ENCODE assay signal across 14 cellular contexts in the genomic region with DNA sequence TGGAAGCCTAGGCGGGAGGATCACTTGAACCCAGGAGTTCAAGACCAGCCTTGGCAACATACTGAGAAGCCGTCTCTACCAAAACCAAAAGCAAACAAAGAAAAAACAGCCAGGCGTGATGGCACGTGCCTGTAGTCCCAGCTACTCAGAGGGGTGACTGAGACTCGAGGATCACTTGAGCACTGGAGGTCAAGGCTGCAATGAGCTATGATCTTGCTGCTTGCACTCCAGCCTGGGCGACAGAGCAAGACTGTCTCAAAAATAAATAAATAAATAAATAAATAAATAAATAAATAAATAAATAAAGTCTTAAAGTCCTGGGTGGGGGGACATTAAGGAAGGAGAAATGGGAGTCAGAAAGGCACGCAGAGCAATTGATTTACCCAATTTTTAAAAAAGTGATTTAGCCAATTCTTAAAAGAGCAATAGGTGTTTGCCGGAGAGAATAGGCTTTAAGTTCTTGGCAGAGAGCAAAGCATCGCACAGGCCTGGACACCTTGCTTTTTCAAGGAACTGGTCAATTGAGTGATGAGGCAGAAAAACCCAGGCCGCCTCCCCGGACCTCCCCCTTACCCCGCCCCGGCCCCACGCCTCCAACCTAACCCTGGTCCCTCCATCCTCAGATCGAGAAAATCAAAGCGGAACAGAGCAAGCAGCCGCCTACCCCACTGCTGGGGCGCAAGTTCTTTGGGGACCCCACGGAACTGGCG. TPM values are rescaled to one million over a fixed set of nuclear protein-coding genes. Genes with fewer than 3 reads are reported as not detected.
DNase-seq lines count a peak whose midpoint lies in the region; ATAC-seq, FAIRE-seq and TF ChIP-seq lines count a peak whose summit lies in the region.
"Had no signal": no experiment of that assay in that cellular context is flagged by ENCODE, and none has a peak within 500 bp of the region (broad histone marks: within the 10 kb centered on the region; RNA-seq: fewer than 3 reads in every experiment).

No MANE protein-coding gene starts in this region.

- no peak for ATAC-seq in right cardiac atrium
- no peak for ATAC-seq in Right ventricle myocardium inferior
- ATAC-seq in K562 = no peak
- ATAC-seq in lower lobe of right lung = no peak
- ATAC-seq: HCT116, left lung had no signal

- H3K4me1 ChIP-seq in right cardiac atrium (ENCODE audit: control insufficient read depth, insufficient read depth, low read length) (no peaks in the 10 kb centered on the region), K562 (replicated peaks in 1 of 2; ENCODE audit: control insufficient read depth in 2 of 2, insufficient read depth in 2 of 2, low read length in 2 of 2) (peaks cover 4 to 31% of the 10 kb centered on the region in 2 experiments), lower lobe of right lung (peaks cover 18% of the 10 kb centered on the region), urinary bladder (ENCODE audit: insufficient read depth) (peaks cover 2% of the 10 kb centered on the region)

- intact Hi-C loops in right cardiac atrium (cut with DNase I) = no loop called here
- intact Hi-C loops in Right ventricle myocardium inferior (cut with DNase I) = no loop called here
- intact Hi-C loops in K562 (cut with micrococcal nuclease) = no loop called here
- intact Hi-C loops in lower lobe of right lung (cut with DNase I) = no loop called here

- POLR2A ChIA-PET in K562 (lab: Yijun Ruan, JAX) = interaction anchor here (0.6 to 1.8 kb wide), 6 partner anchors 11 to 79 kb away, joined by 3 to 7 read pairs (median 4); no protein-coding TSS in a partner anchor

- no peak for TF ChIP-seq POLR2A in K562 (conservative IDR thresholded peaks at IDR 0.05)

- H3K27ac ChIP-seq in right cardiac atrium (ENCODE audit: low read length) (no peak overlapping the region), K562 (ENCODE audit: extremely low read depth, low read depth, low read length) (no peak overlapping the region), lower lobe of right lung (no peak overlapping the region), urinary bladder (ENCODE audit: low read depth) (no peak overlapping the region), substantia nigra (ENCODE audit: low read depth, low read length, poor library complexity, severe bottlenecking) (no peak overlapping the region)
- H3K27ac ChIP-seq: left lung, testis had no signal

- peak overlapping the region; percentile 21; the same call in 1 of the 2 replicates for H2AFZ ChIP-seq in K562 (ENCODE audit: low read depth, low read length)

- H3K4me3 ChIP-seq in right cardiac atrium (ENCODE audit: low read length) (peak overlapping the region; percentile 19), K562 (no peak overlapping the region; the same call in 1 of the 2 replicates), lower lobe of right lung (peak overlapping the region; percentile 35), urinary bladder (ENCODE audit: low read depth, low read length) (peak overlapping the region; percentile 7)

- no peaks in the 10 kb centered on the region for H4K20me1 ChIP-seq in K562 (replicated peaks; ENCODE audit: control insufficient read depth, insufficient read depth, low read length)

- H3K79me2 ChIP-seq in K562 (ENCODE audit: control insufficient read depth, insufficient read depth, low read length) = no peaks in the 10 kb centered on the region

- CTCF ChIA-PET in K562 (lab: Yijun Ruan, JAX; ENCODE audit: low intra/inter-chr PET ratio) = no interaction called here

- H3K27me3 ChIP-seq in right cardiac atrium (ENCODE audit: control insufficient read depth, insufficient read depth) (no peaks in the 10 kb centered on the region), K562 (ENCODE audit: control insufficient read depth in 2 of 2, insufficient read depth in 2 of 2, low read length in 2 of 2) (peaks cover 8 to 23% of the 10 kb centered on the region in 2 experiments; a peak in 4 of 5 replicates), lower lobe of right lung (ENCODE audit: low read depth) (peaks cover 55% of the 10 kb centered on the region)
- H3K27me3 ChIP-seq: testis had no signal

- TF ChIP-seq CTCF in K562 (IDR thresholded peaks at IDR 0.05 in 2 of 3, conservative IDR thresholded peaks at IDR 0.05 in 1 of 3; ENCODE audit: insufficient read depth in 2 of 3, low read depth in 1 of 3, low read length in 3 of 3) (no peak), lower lobe of right lung (IDR thresholded peaks at IDR 0.05) (no peak)

- no peak for TF ChIP-seq RAD21 in K562 (CRISPR knock-in tag; conservative IDR thresholded peaks at IDR 0.05 in 1 of 2, IDR thresholded peaks at IDR 0.05 in 1 of 2)

- WGBS in right cardiac atrium = 26% methylated on average over 20 of the region's 20 CpGs
- 21% methylated on average over 19 of the region's 20 CpGs for WGBS in K562 (ENCODE audit: insufficient coverage, low coverage, missing lambda C conversion rate)
- WGBS in urinary bladder = 28% methylated on average over 20 of the region's 20 CpGs

- TF ChIP-seq EP300 in K562 (IDR thresholded peaks at IDR 0.05; ENCODE audit: low read length) = no peak

- no TSS peak for BruUV-seq in K562 (replicated peaks; lab: Mats Ljungman, UMichigan)

- in situ Hi-C loops in K562 (cut with MboI) = no loop called here

- no peaks in the 10 kb centered on the region for H3K36me3 ChIP-seq in K562 (ENCODE audit: control insufficient read depth, insufficient read depth, low read length)
- H3K36me3 ChIP-seq in lower lobe of right lung = no peaks in the 10 kb centered on the region
- no peaks in the 10 kb centered on the region for H3K36me3 ChIP-seq in urinary bladder (ENCODE audit: insufficient read depth)
- H3K36me3 ChIP-seq: left lung had no signal

- H3K9ac ChIP-seq in K562 (ENCODE audit: insufficient read depth in 1 of 2, low read depth in 2 of 2, low read length in 2 of 2) = 0 out of 4 replicates have a peak overlapping the region, but pooled peaks of 1 of the 2 experiments have one; percentile 55

- H3K9me3 ChIP-seq in right cardiac atrium (ENCODE audit: control insufficient read depth, low read length) = no peaks in the 10 kb centered on the region
- no peaks in the 10 kb centered on the region for H3K9me3 ChIP-seq in K562 (replicated peaks; ENCODE audit: control insufficient read depth, insufficient read depth, low read depth, low read length)
- no peaks in the 10 kb centered on the region for H3K9me3 ChIP-seq in lower lobe of right lung
- H3K9me3 ChIP-seq: left lung, testis had no signal

- FAIRE-seq in K562 (lab: Jason Lieb, UNC) = no peak
- FAIRE-seq: HTR-8/SVneo had no signal

- no peaks in the 10 kb centered on the region for H3K9me1 ChIP-seq in K562 (ENCODE audit: control insufficient read depth, insufficient read depth, low read length)

- H3K4me2 ChIP-seq in K562 (ENCODE audit: insufficient read depth, low read length) = no peak overlapping the region

- DNase-seq in right cardiac atrium (no peak), Right ventricle myocardium inferior (ENCODE audit: missing footprints) (no peak), K562 (ENCODE audit: extremely low read depth in 1 of 4, low spot score in 3 of 4) (peak in 3 of 4 experiments; percentile 32 to 42 (median 35)), lower lobe of right lung (no peak), substantia nigra (lab: John Stamatoyannopoulos, UW) (no peak), SW 1271 (lab: John Stamatoyannopoulos, UW) (no peak), NCI-H748 treated with DMSO at 0.1 percent for 48 hours (lab: John Stamatoyannopoulos, UW) (no peak)
- DNase-seq: activated T-cell treated with anti-CD3 and anti-CD28 coated beads for 4 hours, COR-L47, testis had no signal

RNA-seq across cellular contexts. Expression of gene SHKBP1, which starts 9.5 kb away (rescaled TPM):
- total RNA-seq in right cardiac atrium (10 to 100 TPM; 19.7 to 23.0 (median 20.4) TPM), Right ventricle myocardium inferior (20.6 TPM), K562 (2014; rRNA removed) (33.7 and 48.0 TPM in 2 replicates), K562 (2014; rRNA removed; fragmentation: Illumina TruSeq; extraction: Trizol) (6.6 and 9.6 TPM in 2 replicates), K562 (2015; rRNA removed; fragmentation: Illumina TruSeq; extraction: Trizol) (17.5 and 22.3 TPM in 2 replicates), K562 (2021) (54.5 and 58.1 TPM in 2 replicates), lower lobe of right lung (91.2 TPM), urinary bladder (10.2 TPM)
- polyA plus RNA-seq in right cardiac atrium (22.8 TPM), K562 (2011; rRNA removed) (18.9 and 24.4 TPM in 2 replicates), K562 (2014; fragmentation: Illumina TruSeq; extraction: Trizol) (33.7 and 42.0 TPM in 2 replicates), K562 (2014; fragmentation: Nextera tagmentation; extraction: Ambion mirVana) (1 to 10 TPM; 1.2 to 4.9 TPM), K562 (2014; rRNA removed) (34.2 and 40.4 TPM in 2 replicates), urinary bladder (77.9 TPM)
- total RNA-seq in K562 (2011; cell fraction: chromatin; rRNA removed; ENCODE audit: low replicate concordance) = 33.3 and 146 TPM in 2 replicates
- 62.0 and 84.4 TPM in 2 replicates for total RNA-seq in K562 (2011; cell fraction: nucleolus; rRNA removed)
- total RNA-seq in K562 (2011; cell fraction: nucleoplasm; rRNA removed) = 39.4 and 65.9 TPM in 2 replicates
- polyA plus RNA-seq in K562 (2011; cell fraction: cytosol; rRNA removed) = 34.0 and 79.0 TPM in 2 replicates
- 68.6 and 104 TPM in 2 replicates for polyA plus RNA-seq in K562 (2011; cell fraction: nucleus; rRNA removed)
- 56.1 and 106 TPM in 2 replicates for polyA plus RNA-seq in K562 (2012)
- polyA minus RNA-seq in K562 (2011; rRNA and poly(A)+ RNA removed) = 11.5 and 17.4 TPM in 2 replicates
- 53.0 and 61.0 TPM in 2 replicates for polyA minus RNA-seq in K562 (2011; cell fraction: cytosol; rRNA and poly(A)+ RNA removed)
- 18.8 and 19.9 TPM in 2 replicates for polyA minus RNA-seq in K562 (2011; cell fraction: nucleus; rRNA and poly(A)+ RNA removed)

RNA-seq across cellular contexts. Expression of gene LTBP4, which starts 34.0 kb away (rescaled TPM):
- 100 to 1,000 TPM; 307 to 473 (median 324) TPM for total RNA-seq in right cardiac atrium
- 216 TPM for polyA plus RNA-seq in right cardiac atrium
- total RNA-seq in Right ventricle myocardium inferior = 324 TPM
- total RNA-seq in K562 (2011; cell fraction: chromatin; rRNA removed; ENCODE audit: low replicate concordance) = 209 and 457 TPM in 2 replicates
- total RNA-seq in K562 (2011; cell fraction: nucleolus; rRNA removed) = 301 and 327 TPM in 2 replicates
- total RNA-seq in K562 (2011; cell fraction: nucleoplasm; rRNA removed) = 219 and 259 TPM in 2 replicates
- 38.7 and 44.5 TPM in 2 replicates for total RNA-seq in K562 (2014; rRNA removed)
- total RNA-seq in K562 (2014; rRNA removed; fragmentation: Illumina TruSeq; extraction: Trizol) = 6.1 and 9.7 TPM in 2 replicates
- 19.9 and 25.0 TPM in 2 replicates for total RNA-seq in K562 (2015; rRNA removed; fragmentation: Illumina TruSeq; extraction: Trizol)
- 148 and 160 TPM in 2 replicates for total RNA-seq in K562 (2021)
- 34.4 and 64.2 TPM in 2 replicates for polyA plus RNA-seq in K562 (2011; rRNA removed)
- polyA plus RNA-seq in K562 (2011; cell fraction: cytosol; rRNA removed) = 40.5 and 63.1 TPM in 2 replicates
- polyA plus RNA-seq in K562 (2011; cell fraction: nucleus; rRNA removed) = 400 and 488 TPM in 2 replicates
- polyA plus RNA-seq in K562 (2012) = 256 and 263 TPM in 2 replicates
- polyA plus RNA-seq in K562 (2014; fragmentation: Illumina TruSeq; extraction: Trizol) = 31.6 and 65.6 TPM in 2 replicates
- polyA plus RNA-seq in K562 (2014; fragmentation: Nextera tagmentation; extraction: Ambion mirVana) = under 1 TPM; 0.35 to 0.53 TPM
- 108 and 112 TPM in 2 replicates for polyA plus RNA-seq in K562 (2014; rRNA removed)
- polyA minus RNA-seq in K562 (2011; rRNA and poly(A)+ RNA removed) = 6.8 and 10.0 TPM in 2 replicates
- polyA minus RNA-seq in K562 (2011; cell fraction: cytosol; rRNA and poly(A)+ RNA removed) = 50.8 and 74.4 TPM in 2 replicates
- polyA minus RNA-seq in K562 (2011; cell fraction: nucleus; rRNA and poly(A)+ RNA removed) = 47.9 and 57.5 TPM in 2 replicates
- 316 TPM for total RNA-seq in lower lobe of right lung
- total RNA-seq in urinary bladder = 305 TPM
- polyA plus RNA-seq in urinary bladder = 647 TPM

Comparison
In these comparisons a context has a peak if more than half of its experiments do, and no peak if none do; other contexts are left out.
1. DNase-seq: peak in K562 (3 of 4); none in right cardiac atrium (0 of 3), Right ventricle myocardium inferior (single experiment), lower lobe of right lung (single experiment), substantia nigra (0 of 49), SW 1271 (0 of 2) and NCI-H748 treated with DMSO at 0.1 percent for 48 hours (single experiment).